In the genomic region with DNA sequence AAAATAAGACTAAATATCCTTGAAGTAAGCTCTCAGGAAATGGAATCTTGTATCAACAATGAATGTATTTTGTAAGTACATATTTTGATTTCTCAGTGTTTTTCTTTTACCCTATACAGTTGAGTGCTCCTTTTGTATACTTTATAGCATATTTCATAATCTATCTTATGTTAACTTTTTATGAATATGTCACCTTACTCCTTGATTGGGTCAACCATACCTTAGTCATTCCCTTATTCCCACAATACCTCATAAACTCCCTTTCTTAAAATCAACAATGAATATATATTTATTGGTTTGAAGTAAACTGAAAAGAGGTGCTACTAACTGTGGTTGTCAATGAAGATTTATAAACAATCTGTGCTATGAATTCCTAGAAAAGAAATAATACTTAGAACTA, we compare ENCODE assay signal across 27 cellular contexts.
"Had no signal": no experiment of that assay in that cellular context is flagged by ENCODE, and none has a peak within 500 bp of the region (broad histone marks: within the 10 kb centered on the region; RNA-seq: fewer than 3 reads in every experiment).

No MANE protein-coding gene starts in this region.

- H3K27me3 Mint-ChIP-seq: memory B cell; naive B cell; natural killer cell treated with Interleukin-12 subunit alpha and Interleukin-12 subunit beta and Interleukin-15 and Interleukin-18, amount 100 ng/mL, for 72 hours; stimulated activated naive CD8-positive, alpha-beta T cell treated with anti-CD3 and anti-CD28 coated beads, Interleukin-15, amount 100 ng/mL, for 72 hours had no signal

- H3K4me3 Mint-ChIP-seq: memory B cell; mesothelial cell of epicardium; naive B cell; natural killer cell treated with Interleukin-12 subunit alpha and Interleukin-12 subunit beta and Interleukin-15 and Interleukin-18, amount 100 ng/mL, for 72 hours; neural crest cell; stimulated activated naive CD8-positive, alpha-beta T cell treated with anti-CD3 and anti-CD28 coated beads, Interleukin-15, amount 100 ng/mL, for 72 hours had no signal

- H3K36me3 ChIP-seq: colonic mucosa, prostate gland, right atrium auricular region, suprapubic skin, transverse colon, upper lobe of right lung, uterus had no signal

- H3K9me3 ChIP-seq: colonic mucosa, mucosa of descending colon, prostate gland, right atrium auricular region, transverse colon, upper lobe of right lung, uterus had no signal

- DNase-seq: colonic mucosa; dermis blood vessel endothelial cell; effector memory CD4-positive, alpha-beta T cell; hypothalamus; kidney; mucosa of descending colon; naive B cell; stimulated activated CD4-positive, alpha-beta T cell treated with anti-CD3 and anti-CD28 coated beads, Interleukin-12 subunit alpha, Interleukin-12 subunit beta, amount 100 ng/mL, for 4 hours; stimulated activated CD4-positive, alpha-beta T cell treated with anti-CD3 and anti-CD28 coated beads, Interleukin-1b, Interleukin-23, amount 100 ng/mL, for 48 hours; stimulated activated CD4-positive, alpha-beta T cell treated with anti-CD3 and anti-CD28 coated beads, Interleukin-4, amount 100 ng/mL, for 1 hour; stimulated activated CD8-positive, alpha-beta memory T cell treated with anti-CD3 and anti-CD28 coated beads, Interleukin-4, amount 100 ng/mL, for 48 hours; stimulated activated naive CD4-positive, alpha-beta T cell; stimulated activated naive CD8-positive, alpha-beta T cell treated with anti-CD3 and anti-CD28 coated beads, Interleukin-15, amount 100 ng/mL, for 72 hours; transverse colon; upper lobe of right lung; uterus had no signal

- H3K27me3 ChIP-seq: colonic mucosa, right atrium auricular region, suprapubic skin, transverse colon, upper lobe of right lung, uterus had no signal

- H3K4me2 ChIP-seq: smooth muscle cell had no signal

- H3K36me3 Mint-ChIP-seq: memory B cell, mesothelial cell of epicardium, naive B cell had no signal

- H3K4me1 ChIP-seq: colonic mucosa, prostate gland, right atrium auricular region, suprapubic skin, transverse colon, upper lobe of right lung, uterus had no signal

- H3K4me1 Mint-ChIP-seq: memory B cell; mesothelial cell of epicardium; naive B cell; stimulated activated naive CD8-positive, alpha-beta T cell treated with anti-CD3 and anti-CD28 coated beads, Interleukin-15, amount 100 ng/mL, for 72 hours had no signal

- H3K27ac Mint-ChIP-seq: memory B cell; mesothelial cell of epicardium; naive B cell; natural killer cell treated with Interleukin-12 subunit alpha and Interleukin-12 subunit beta and Interleukin-15 and Interleukin-18, amount 100 ng/mL, for 72 hours; stimulated activated naive CD8-positive, alpha-beta T cell treated with anti-CD3 and anti-CD28 coated beads, Interleukin-15, amount 100 ng/mL, for 72 hours had no signal

- ATAC-seq: left lobe of liver; mucosa of descending colon; natural killer cell treated with Interleukin-12 subunit alpha and Interleukin-12 subunit beta and Interleukin-15 and Interleukin-18, amount 100 ng/mL, for 72 hours; sciatic nerve; stimulated activated naive CD8-positive, alpha-beta T cell treated with anti-CD3 and anti-CD28 coated beads, Interleukin-15, amount 100 ng/mL, for 72 hours; upper lobe of right lung had no signal

- H3K27ac ChIP-seq: colonic mucosa, prostate gland, right atrium auricular region, suprapubic skin, transverse colon, upper lobe of right lung, uterus had no signal

- H3K4me3 ChIP-seq: colonic mucosa, lung, mucosa of descending colon, prostate gland, right atrium auricular region, smooth muscle cell, suprapubic skin, transverse colon, upper lobe of right lung, uterus had no signal
